8 cellular contexts compared by ENCODE assay signal in the genomic region with DNA sequence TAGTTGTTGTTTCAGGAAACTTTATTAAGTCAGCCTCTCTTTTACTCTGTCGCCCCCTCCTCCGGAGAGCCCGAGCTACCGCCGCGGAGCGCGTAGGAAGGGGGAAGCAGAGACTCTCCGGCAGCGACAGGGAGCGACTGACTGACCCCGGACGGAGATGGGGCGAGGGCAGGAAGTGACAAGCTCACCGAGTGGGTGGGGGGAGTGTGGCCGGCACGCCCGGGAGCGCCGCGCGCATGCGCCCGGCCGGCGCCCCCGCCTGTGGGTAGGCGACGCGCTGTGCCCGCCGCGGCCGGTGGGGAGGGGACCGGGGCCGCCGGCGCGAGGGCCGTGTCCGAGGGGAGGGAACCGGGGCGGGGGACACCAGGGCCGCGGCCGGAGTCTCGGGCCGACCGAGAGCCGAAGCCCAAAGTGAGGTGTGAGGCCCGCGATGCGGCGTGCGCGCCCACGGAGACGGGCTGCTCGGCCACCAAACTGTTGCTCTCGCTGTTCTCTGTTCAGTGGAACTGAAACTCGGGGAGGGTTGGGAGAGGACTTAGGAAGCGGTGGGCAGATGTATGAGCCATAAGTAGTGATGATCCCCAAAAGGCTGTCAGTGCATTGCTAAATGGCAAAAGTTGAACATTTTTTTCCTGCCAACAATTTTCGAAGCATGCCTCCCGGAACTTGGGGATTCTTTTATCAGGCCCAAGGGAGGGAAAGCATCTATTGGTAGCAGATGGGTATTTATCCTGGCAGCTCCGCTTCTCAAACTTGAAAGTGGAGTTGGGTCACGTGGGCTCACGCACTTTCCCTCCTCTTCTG.
DNase-seq lines count a peak whose midpoint lies in the region; ATAC-seq and TF ChIP-seq lines count a peak whose summit lies in the region.

A gene with protein sequence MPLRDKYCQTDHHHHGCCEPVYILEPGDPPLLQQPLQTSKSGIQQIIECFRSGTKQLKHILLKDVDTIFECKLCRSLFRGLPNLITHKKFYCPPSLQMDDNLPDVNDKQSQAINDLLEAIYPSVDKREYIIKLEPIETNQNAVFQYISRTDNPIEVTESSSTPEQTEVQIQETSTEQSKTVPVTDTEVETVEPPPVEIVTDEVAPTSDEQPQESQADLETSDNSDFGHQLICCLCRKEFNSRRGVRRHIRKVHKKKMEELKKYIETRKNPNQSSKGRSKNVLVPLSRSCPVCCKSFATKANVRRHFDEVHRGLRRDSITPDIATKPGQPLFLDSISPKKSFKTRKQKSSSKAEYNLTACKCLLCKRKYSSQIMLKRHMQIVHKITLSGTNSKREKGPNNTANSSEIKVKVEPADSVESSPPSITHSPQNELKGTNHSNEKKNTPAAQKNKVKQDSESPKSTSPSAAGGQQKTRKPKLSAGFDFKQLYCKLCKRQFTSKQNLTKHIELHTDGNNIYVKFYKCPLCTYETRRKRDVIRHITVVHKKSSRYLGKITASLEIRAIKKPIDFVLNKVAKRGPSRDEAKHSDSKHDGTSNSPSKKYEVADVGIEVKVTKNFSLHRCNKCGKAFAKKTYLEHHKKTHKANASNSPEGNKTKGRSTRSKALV (minus strand): TSS at position 143 of the 804 bp plus-strand sequence. CDS start 1,151 bp downstream, outside the sequence.

- H3K27me3 ChIP-seq in layer of hippocampus (ENCODE audit: control insufficient read depth, insufficient read depth, low read length), result no peaks in the 10 kb centered on the region

- ATAC-seq in HG03432 (IDR thresholded peaks at IDR 0.05; ENCODE audit: unreplicated experiment), result peak; percentile 86

- peak within 1 kb of the TSS; percentile 94 for H3K27ac ChIP-seq in cingulate gyrus (ENCODE audit: low read depth, low read length)
- peak within 1 kb of the TSS; percentile 92 for H3K27ac ChIP-seq in layer of hippocampus (ENCODE audit: low read depth, low read length)

- peak; percentile 96 for DNase-seq in Ammon's horn (ENCODE audit: low spot score)
- peak; percentile 71 to 94 for DNase-seq in NCI-H526 (lab: John Stamatoyannopoulos, UW)
- peak; percentile 91 for DNase-seq in activated CD4-positive, alpha-beta T cell treated with anti-CD3 and anti-CD28 coated beads for 48 hours
- peak; percentile 78 to 81 for DNase-seq in stimulated activated CD4-positive, alpha-beta T cell treated with anti-CD3 and anti-CD28 coated beads, Interleukin-1b, Interleukin-23, amount 100 ng/mL, for 4 hours (ENCODE audit: low read depth in 2 of 2)

- peak; percentile 95 for TF ChIP-seq POLR2A in GM19193 (IDR thresholded peaks at IDR 0.05; ENCODE audit: extremely low read depth, insufficient read depth, insufficient read length)

Comparison
In these comparisons a context has a peak if more than half of its experiments do, and no peak if none do; other contexts are left out.
1. Peak in every context shown above with its lines: DNase-seq, ATAC-seq and H3K27ac ChIP-seq.